26 cellular contexts compared by ENCODE assay signal in the genomic region with DNA sequence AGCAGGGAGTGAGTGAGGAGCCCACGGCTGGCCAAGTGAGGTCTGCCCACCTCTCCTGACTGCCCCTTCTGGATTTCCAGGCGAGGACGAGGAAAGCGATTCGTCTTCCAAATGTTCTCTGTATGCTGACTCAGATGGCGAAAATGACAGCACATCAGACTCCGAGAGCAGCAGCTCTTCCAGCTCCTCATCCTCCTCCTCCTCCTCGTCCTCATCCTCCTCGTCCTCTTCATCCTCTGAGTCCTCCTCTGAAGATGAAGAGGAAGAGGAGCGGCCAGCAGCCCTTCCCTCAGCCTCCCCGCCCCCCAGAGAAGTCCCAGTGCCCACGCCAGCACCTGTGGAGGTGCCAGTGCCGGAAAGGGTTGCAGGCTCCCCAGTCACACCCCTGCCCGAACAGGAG. TPM values are rescaled to one million over a fixed set of nuclear protein-coding genes. Genes with fewer than 3 reads are reported as not detected.
DNase-seq lines count a peak whose midpoint lies in the region; ATAC-seq, FAIRE-seq and TF ChIP-seq lines count a peak whose summit lies in the region.
"Had no signal": no experiment of that assay in that cellular context is flagged by ENCODE, and none has a peak within 500 bp of the region (broad histone marks: within the 10 kb centered on the region; RNA-seq: fewer than 3 reads in every experiment).

No MANE protein-coding gene starts in this region.

- TF ChIP-seq POLR2A in HepG2 (IDR thresholded peaks at IDR 0.05; ENCODE audit: insufficient read depth in 1 of 2, low read depth in 2 of 2, low read length in 2 of 2) = no peak
- no peak for TF ChIP-seq POLR2A in right lobe of liver (IDR thresholded peaks at IDR 0.05)

- intact Hi-C loops in HepG2 (cut with micrococcal nuclease; ENCODE audit: unreplicated experiment) = no loop called here
- intact Hi-C loops in right lobe of liver (cut with DNase I) = no loop called here

- no peaks in the 10 kb centered on the region for H3K27me3 ChIP-seq in HepG2 (ENCODE audit: control insufficient read depth in 1 of 2, insufficient read depth in 2 of 2, low read length in 2 of 2)
- H3K27me3 ChIP-seq in right lobe of liver = no peaks in the 10 kb centered on the region
- no peaks in the 10 kb centered on the region for H3K27me3 ChIP-seq in astrocyte (ENCODE audit: insufficient read depth, low read length)
- H3K27me3 ChIP-seq in MG63 = no peaks in the 10 kb centered on the region
- H3K27me3 ChIP-seq: BE2C; BLaER1 treated with 17β-estradiol and CSF1 and Interleukin-3, amounts not matched to agents 10 nM and 100 nM had no signal

- H3K27ac Mint-ChIP-seq in astrocyte (ENCODE audit: unreplicated experiment) = no peak overlapping the region
- peak overlapping the region; percentile 70 for H3K27ac Mint-ChIP-seq in nephron progenitor cell
- H3K27ac Mint-ChIP-seq: CD4-positive, alpha-beta T cell had no signal

- DNase-seq in HepG2 (ENCODE audit: low spot score) (no peak), right lobe of liver (no peak), astrocyte (ENCODE audit: low read depth) (no peak), nephron progenitor cell (no peak), MG63 (no peak)
- no peak for DNase-seq in activated T-cell treated with anti-CD3 and anti-CD28 coated beads, Interleukin-2, amount 50 U/mL, for 1 hour
- DNase-seq: 8988T; ACHN; AML-193; BE2C; CD4-positive, alpha-beta T cell; CD8-positive, alpha-beta memory T cell; DMS 273 treated with DMSO at 0.1 percent for 48 hours; DMS79; EL; GDM1; GOT3 had no signal

- H3K36me3 ChIP-seq in HepG2 (replicated peaks in 1 of 2; ENCODE audit: control insufficient read depth in 1 of 2, insufficient read depth in 2 of 2, low read length in 2 of 2) (peaks cover 56 to 82% of the 10 kb centered on the region in 2 experiments), right lobe of liver (peaks cover 0 to 87% (median 43%) of the 10 kb centered on the region in 4 donors), astrocyte (ENCODE audit: insufficient read depth, low read length) (peaks cover 42% of the 10 kb centered on the region), MG63 (peaks cover 93% of the 10 kb centered on the region)

- TF ChIP-seq RAD21 in HepG2 (CRISPR knock-in tag; IDR thresholded peaks at IDR 0.05) = no peak

- CTCF ChIA-PET in HepG2 (lab: Yijun Ruan, JAX; ENCODE audit: low intra/inter-chr PET ratio, low total read pairs) = no interaction called here

- POLR2A ChIA-PET in HepG2 (lab: Yijun Ruan, JAX) = interaction anchor here (1.0 kb wide), 1 partner anchor 21 kb away, joined by 3 read pairs; no protein-coding TSS in a partner anchor

- H3K4me3 ChIP-seq in HepG2 (replicated peaks in 1 of 3; ENCODE audit: insufficient read depth in 1 of 3, low read depth in 2 of 3, low read length in 3 of 3) (no peak overlapping the region), right lobe of liver (no peak overlapping the region), astrocyte (ENCODE audit: insufficient read depth, low read depth, low read length) (no peak overlapping the region), MG63 (no peak overlapping the region)
- H3K4me3 ChIP-seq: A549; BLaER1 treated with 17β-estradiol and CSF1 and Interleukin-3, amounts not matched to agents 10 nM and 100 nM; GM12878; HAP-1 had no signal

- H3K4me1 ChIP-seq in HepG2 (ENCODE audit: insufficient read depth, low read length) = no peaks in the 10 kb centered on the region
- no peaks in the 10 kb centered on the region for H3K4me1 ChIP-seq in right lobe of liver
- H3K4me1 ChIP-seq in astrocyte (ENCODE audit: insufficient read depth, low read length) = no peaks in the 10 kb centered on the region
- H3K4me1 ChIP-seq: A549; BE2C; BLaER1 treated with 17β-estradiol and CSF1 and Interleukin-3, amounts not matched to agents 10 nM and 100 nM; HAP-1 had no signal

- H4K20me1 ChIP-seq in HepG2 (ENCODE audit: insufficient read depth, low read length) (no peaks in the 10 kb centered on the region; the same call in 1 of the 2 replicates), astrocyte (ENCODE audit: insufficient read depth, low read length) (peaks cover 26% of the 10 kb centered on the region)

- TF ChIP-seq CTCF in HepG2 (CRISPR knock-in tag; IDR thresholded peaks at IDR 0.05) (no peak), right lobe of liver (IDR thresholded peaks at IDR 0.05) (no peak), astrocyte (IDR thresholded peaks at IDR 0.05; ENCODE audit: insufficient read depth, low read depth, low read length) (no peak), nephron progenitor cell (IDR thresholded peaks at IDR 0.05) (no peak)

- H3K36me3 Mint-ChIP-seq in astrocyte (ENCODE audit: low read depth, unreplicated experiment) (peaks cover 40% of the 10 kb centered on the region), nephron progenitor cell (ENCODE audit: low read depth) (peaks cover 75% of the 10 kb centered on the region)

- BruUV-seq in HepG2 (replicated peaks; lab: Mats Ljungman, UMichigan) = no TSS peak

- no peak for TF ChIP-seq EP300 in HepG2 (IDR thresholded peaks at IDR 0.05; ENCODE audit: low read depth in 2 of 2, low read length in 2 of 2)
- TF ChIP-seq EP300 in HepG2 (CRISPR knock-in tag; IDR thresholded peaks at IDR 0.05; ENCODE audit: borderline replicate concordance) = no peak

- in situ Hi-C loops in HepG2 (cut with HindIII; ENCODE audit: extremely low pct_ligation_motif_present, low pct_unique_long_range_greater_than_20kb) = no loop called here

- H3K79me2 ChIP-seq in HepG2 (ENCODE audit: insufficient read depth, low read length) (no peaks in the 10 kb centered on the region), astrocyte (ENCODE audit: insufficient read depth, low read length) (no peaks in the 10 kb centered on the region)

- FAIRE-seq in HepG2 (lab: Jason Lieb, UNC) = no peak
- FAIRE-seq in astrocyte (lab: Jason Lieb, UNC) = no peak
- FAIRE-seq: A549, D721Med, GM12878, GM18507, H54 had no signal

- H3K27me3 Mint-ChIP-seq in astrocyte (ENCODE audit: low read depth, unreplicated experiment) (no peaks in the 10 kb centered on the region), nephron progenitor cell (ENCODE audit: low read depth, poor library complexity) (peaks cover 2% of the 10 kb centered on the region)
- H3K27me3 Mint-ChIP-seq: CD4-positive, alpha-beta T cell; CD8-positive, alpha-beta memory T cell had no signal

- H3K27ac ChIP-seq in HepG2 (ENCODE audit: extremely low read length, insufficient read depth, low read length) = no peak overlapping the region
- no peak overlapping the region for H3K27ac ChIP-seq in right lobe of liver
- no peak overlapping the region for H3K27ac ChIP-seq in astrocyte (ENCODE audit: low read depth, low read length)
- H3K27ac ChIP-seq: A549; BLaER1 treated with 17β-estradiol and CSF1 and Interleukin-3, amounts not matched to agents 10 nM and 100 nM had no signal

- H3K4me1 Mint-ChIP-seq in astrocyte (ENCODE audit: low read depth, unreplicated experiment) (peaks cover 1% of the 10 kb centered on the region), nephron progenitor cell (no peaks in the 10 kb centered on the region)
- H3K4me1 Mint-ChIP-seq: CD14-positive monocyte had no signal

- H2AFZ ChIP-seq in HepG2 (ENCODE audit: low read length) (no peak overlapping the region), astrocyte (ENCODE audit: low read depth, low read length) (no peak overlapping the region)

- ATAC-seq in HepG2 (no peak), right lobe of liver (no peak), HG02938 (IDR thresholded peaks at IDR 0.05; ENCODE audit: unreplicated experiment) (no peak)
- ATAC-seq: A549, GM12878 had no signal

- H3K9me3 ChIP-seq in HepG2 (ENCODE audit: low read length) (no peaks in the 10 kb centered on the region), right lobe of liver (no peaks in the 10 kb centered on the region), astrocyte (ENCODE audit: insufficient read depth, low read depth, low read length) (no peaks in the 10 kb centered on the region), MG63 (no peaks in the 10 kb centered on the region)
- H3K9me3 ChIP-seq: A549; BE2C; BLaER1 treated with 17β-estradiol and CSF1 and Interleukin-3, amounts not matched to agents 10 nM and 100 nM; HAP-1 had no signal

- H3K4me2 ChIP-seq in HepG2 (ENCODE audit: low read depth, low read length) (no peak overlapping the region), astrocyte (ENCODE audit: low read length) (no peak overlapping the region)
- H3K4me2 ChIP-seq: A549; BLaER1 treated with 17β-estradiol and CSF1 and Interleukin-3, amounts not matched to agents 10 nM and 100 nM had no signal

- 97% methylated on average over 14 of the region's 14 CpGs for WGBS in HepG2 (ENCODE audit: low lambda C conversion rate)
- WGBS in right lobe of liver (ENCODE audit: insufficient coverage, low coverage, low lambda C conversion rate, missing lambda C conversion rate) = 95% methylated on average over 4 of the region's 14 CpGs

- no peak overlapping the region for H3K9ac ChIP-seq in HepG2 (ENCODE audit: insufficient read depth, low read depth, low read length)
- no peak overlapping the region for H3K9ac ChIP-seq in astrocyte (ENCODE audit: low read length)
- H3K9ac ChIP-seq: BLaER1 treated with 17β-estradiol and CSF1 and Interleukin-3, amounts not matched to agents 10 nM and 100 nM had no signal

- H3K9me3 Mint-ChIP-seq in astrocyte (ENCODE audit: unreplicated experiment) (peaks cover 4% of the 10 kb centered on the region), nephron progenitor cell (no peaks in the 10 kb centered on the region)
- H3K9me3 Mint-ChIP-seq: CD4-positive, alpha-beta T cell; CD8-positive, alpha-beta memory T cell had no signal

- H3K4me3 Mint-ChIP-seq in astrocyte (ENCODE audit: unreplicated experiment) = peak overlapping the region; percentile 40
- no peak overlapping the region for H3K4me3 Mint-ChIP-seq in nephron progenitor cell
- H3K4me3 Mint-ChIP-seq: CD14-positive monocyte; CD4-positive, alpha-beta T cell; CD8-positive, alpha-beta memory T cell had no signal

RNA-seq across cellular contexts. Expression of gene HSD3B7, which starts 13.7 kb away (rescaled TPM):
- 58.8 and 69.7 TPM in 2 replicates for total RNA-seq in HepG2 (2016; rRNA removed; fragmentation: Illumina TruSeq; extraction: Trizol)
- 12.1 and 14.2 TPM in 2 replicates for total RNA-seq in HepG2 (2016; cell fraction: cytosol; rRNA removed; fragmentation: Illumina TruSeq; extraction: Trizol; ENCODE audit: low read depth)
- 53.9 and 70.3 TPM in 2 replicates for total RNA-seq in HepG2 (2016; cell fraction: insoluble cytoplasmic fraction; rRNA removed; fragmentation: Illumina TruSeq; extraction: Trizol)
- total RNA-seq in HepG2 (2016; cell fraction: membrane; rRNA removed; fragmentation: Illumina TruSeq; extraction: Trizol) = 26.6 and 27.7 TPM in 2 replicates
- total RNA-seq in HepG2 (2016; cell fraction: nucleus; rRNA removed; fragmentation: Illumina TruSeq; extraction: Trizol) = 36.3 and 39.5 TPM in 2 replicates
- polyA plus RNA-seq in HepG2 (2011; rRNA removed) = 32.9 and 40.9 TPM in 2 replicates
- 29.8 and 45.1 TPM in 2 replicates for polyA plus RNA-seq in HepG2 (2011; cell fraction: cytosol; rRNA removed)
- polyA plus RNA-seq in HepG2 (2011; cell fraction: nucleus; rRNA removed) = 63.4 and 68.4 TPM in 2 replicates
- 14.8 and 17.8 TPM in 2 replicates for polyA plus RNA-seq in HepG2 (2012)
- 10.6 and 11.9 TPM in 2 replicates for polyA plus RNA-seq in HepG2 (2016; cell fraction: cytosol; fragmentation: Illumina TruSeq; extraction: Trizol; ENCODE audit: low read depth)
- polyA plus RNA-seq in HepG2 (2016; cell fraction: insoluble cytoplasmic fraction; fragmentation: Illumina TruSeq; extraction: Trizol; ENCODE audit: low read depth) = 43.4 and 50.5 TPM in 2 replicates
- 18.0 and 19.2 TPM in 2 replicates for polyA plus RNA-seq in HepG2 (2016; cell fraction: membrane; fragmentation: Illumina TruSeq; extraction: Trizol; ENCODE audit: low read depth)
- polyA plus RNA-seq in HepG2 (2016; cell fraction: nucleus; fragmentation: Illumina TruSeq; extraction: Trizol; ENCODE audit: insufficient read depth, low read depth) = 69.7 and 71.0 TPM in 2 replicates
- polyA minus RNA-seq in HepG2 (2011; rRNA and poly(A)+ RNA removed; ENCODE audit: low replicate concordance) = 11.6 and 56.6 TPM in 2 replicates
- polyA minus RNA-seq in HepG2 (2011; cell fraction: cytosol; rRNA and poly(A)+ RNA removed) = 19.8 and 20.1 TPM in 2 replicates
- 5.0 and 5.8 TPM in 2 replicates for polyA minus RNA-seq in HepG2 (2011; cell fraction: nucleus; rRNA and poly(A)+ RNA removed)
- total RNA-seq in right lobe of liver = 100 to 1,000 TPM in 3 of 6 experiments, 10 to 100 TPM in 3; 54.6 to 219 (median 86.9) TPM
- 8.3 and 9.0 TPM in 2 replicates for total RNA-seq in astrocyte
- 2.1 and 5.0 TPM in 2 replicates for total RNA-seq in MG63 (2014; rRNA removed; shearing (Covaris generic); ENCODE audit: low replicate concordance)
- polyA plus RNA-seq: CD8-positive, alpha-beta memory T cell had no signal

RNA-seq across cellular contexts. Expression of gene SETD1A, which starts 13.7 kb away (rescaled TPM):
- total RNA-seq in HepG2 (2016; rRNA removed; fragmentation: Illumina TruSeq; extraction: Trizol) (3.6 and 5.6 TPM in 2 replicates), right lobe of liver (1 to 10 TPM; 3.7 to 7.4 (median 6.9) TPM), astrocyte (15.4 and 18.7 TPM in 2 replicates)
- total RNA-seq in HepG2 (2016; cell fraction: cytosol; rRNA removed; fragmentation: Illumina TruSeq; extraction: Trizol; ENCODE audit: low read depth) = 7.1 and 10.5 TPM in 2 replicates
- 3.1 and 5.4 TPM in 2 replicates for total RNA-seq in HepG2 (2016; cell fraction: insoluble cytoplasmic fraction; rRNA removed; fragmentation: Illumina TruSeq; extraction: Trizol)
- 4.3 and 6.1 TPM in 2 replicates for total RNA-seq in HepG2 (2016; cell fraction: membrane; rRNA removed; fragmentation: Illumina TruSeq; extraction: Trizol)
- 6.3 and 8.6 TPM in 2 replicates for total RNA-seq in HepG2 (2016; cell fraction: nucleus; rRNA removed; fragmentation: Illumina TruSeq; extraction: Trizol)
- polyA plus RNA-seq in HepG2 (2011; rRNA removed) = 3.2 and 3.8 TPM in 2 replicates
- 1.6 and 2.0 TPM in 2 replicates for polyA plus RNA-seq in HepG2 (2011; cell fraction: cytosol; rRNA removed)
- polyA plus RNA-seq in HepG2 (2011; cell fraction: nucleus; rRNA removed) = 23.9 and 35.1 TPM in 2 replicates
- 15.4 and 28.2 TPM in 2 replicates for polyA plus RNA-seq in HepG2 (2012)
- 0.57 and 1.4 TPM in 2 replicates for polyA plus RNA-seq in HepG2 (2016; cell fraction: cytosol; fragmentation: Illumina TruSeq; extraction: Trizol; ENCODE audit: low read depth)
- 10.9 and 15.4 TPM in 2 replicates for polyA plus RNA-seq in HepG2 (2016; cell fraction: insoluble cytoplasmic fraction; fragmentation: Illumina TruSeq; extraction: Trizol; ENCODE audit: low read depth)
- 2.9 and 3.9 TPM in 2 replicates for polyA plus RNA-seq in HepG2 (2016; cell fraction: membrane; fragmentation: Illumina TruSeq; extraction: Trizol; ENCODE audit: low read depth)
- polyA plus RNA-seq in HepG2 (2016; cell fraction: nucleus; fragmentation: Illumina TruSeq; extraction: Trizol; ENCODE audit: insufficient read depth, low read depth) = 43.7 and 55.5 TPM in 2 replicates
- 5.5 and 8.7 TPM in 2 replicates for polyA minus RNA-seq in HepG2 (2011; rRNA and poly(A)+ RNA removed; ENCODE audit: low replicate concordance)
- polyA minus RNA-seq in HepG2 (2011; cell fraction: cytosol; rRNA and poly(A)+ RNA removed) = 2.8 and 3.1 TPM in 2 replicates
- 7.0 and 11.2 TPM in 2 replicates for polyA minus RNA-seq in HepG2 (2011; cell fraction: nucleus; rRNA and poly(A)+ RNA removed)
- 0.17 and 0.76 TPM in 2 replicates for total RNA-seq in MG63 (2014; rRNA removed; shearing (Covaris generic); ENCODE audit: low replicate concordance)

RNA-seq across cellular contexts. Expression of gene ORAI3, which starts 22.4 kb away (rescaled TPM):
- total RNA-seq in HepG2 (2016; rRNA removed; fragmentation: Illumina TruSeq; extraction: Trizol) (6.3 and 11.4 TPM in 2 replicates), right lobe of liver (10 to 100 TPM; 27.7 to 56.6 (median 31.6) TPM), astrocyte (21.1 and 22.6 TPM in 2 replicates)
- total RNA-seq in HepG2 (2016; cell fraction: cytosol; rRNA removed; fragmentation: Illumina TruSeq; extraction: Trizol; ENCODE audit: low read depth) = 3.1 and 3.3 TPM in 2 replicates
- 6.8 and 11.0 TPM in 2 replicates for total RNA-seq in HepG2 (2016; cell fraction: insoluble cytoplasmic fraction; rRNA removed; fragmentation: Illumina TruSeq; extraction: Trizol)
- total RNA-seq in HepG2 (2016; cell fraction: membrane; rRNA removed; fragmentation: Illumina TruSeq; extraction: Trizol) = 6.6 and 6.9 TPM in 2 replicates
- 9.5 and 9.8 TPM in 2 replicates for total RNA-seq in HepG2 (2016; cell fraction: nucleus; rRNA removed; fragmentation: Illumina TruSeq; extraction: Trizol)
- polyA plus RNA-seq in HepG2 (2011; rRNA removed) = 32.0 and 41.3 TPM in 2 replicates
- 40.6 and 43.1 TPM in 2 replicates for polyA plus RNA-seq in HepG2 (2011; cell fraction: cytosol; rRNA removed)
- polyA plus RNA-seq in HepG2 (2011; cell fraction: nucleus; rRNA removed) = 24.2 and 26.2 TPM in 2 replicates
- 8.4 and 8.8 TPM in 2 replicates for polyA plus RNA-seq in HepG2 (2012)
- 2.0 and 3.1 TPM in 2 replicates for polyA plus RNA-seq in HepG2 (2016; cell fraction: cytosol; fragmentation: Illumina TruSeq; extraction: Trizol; ENCODE audit: low read depth)
- polyA plus RNA-seq in HepG2 (2016; cell fraction: insoluble cytoplasmic fraction; fragmentation: Illumina TruSeq; extraction: Trizol; ENCODE audit: low read depth) = 6.2 and 7.6 TPM in 2 replicates
- polyA plus RNA-seq in HepG2 (2016; cell fraction: membrane; fragmentation: Illumina TruSeq; extraction: Trizol; ENCODE audit: low read depth) = 4.8 and 5.1 TPM in 2 replicates
- 14.8 and 15.7 TPM in 2 replicates for polyA plus RNA-seq in HepG2 (2016; cell fraction: nucleus; fragmentation: Illumina TruSeq; extraction: Trizol; ENCODE audit: insufficient read depth, low read depth)
- polyA minus RNA-seq in HepG2 (2011; rRNA and poly(A)+ RNA removed; ENCODE audit: low replicate concordance) = 9.3 and 112 TPM in 2 replicates
- 19.9 and 21.3 TPM in 2 replicates for polyA minus RNA-seq in HepG2 (2011; cell fraction: cytosol; rRNA and poly(A)+ RNA removed)
- polyA minus RNA-seq in HepG2 (2011; cell fraction: nucleus; rRNA and poly(A)+ RNA removed) = 9.7 and 16.2 TPM in 2 replicates
- total RNA-seq in MG63 (2014; rRNA removed; shearing (Covaris generic); ENCODE audit: low replicate concordance) = 4.1 and 4.2 TPM in 2 replicates

RNA-seq across cellular contexts. Expression of gene STX1B, which starts 39.1 kb away (rescaled TPM):
- total RNA-seq in HepG2 (2016; rRNA removed; fragmentation: Illumina TruSeq; extraction: Trizol) (1.7 and 3.0 TPM in 2 replicates), right lobe of liver (1 to 10 TPM in 4 of 6 experiments, under 1 TPM in 2; 0.61 to 4.5 (median 2.6) TPM), astrocyte (10.7 and 11.0 TPM in 2 replicates)
- total RNA-seq in HepG2 (2016; cell fraction: cytosol; rRNA removed; fragmentation: Illumina TruSeq; extraction: Trizol; ENCODE audit: low read depth) = 3.7 and 5.0 TPM in 2 replicates
- total RNA-seq in HepG2 (2016; cell fraction: insoluble cytoplasmic fraction; rRNA removed; fragmentation: Illumina TruSeq; extraction: Trizol) = 1.00 and 4.0 TPM in 2 replicates
- 3.5 TPM in 2 replicates for total RNA-seq in HepG2 (2016; cell fraction: membrane; rRNA removed; fragmentation: Illumina TruSeq; extraction: Trizol)
- 3.8 and 7.5 TPM in 2 replicates for total RNA-seq in HepG2 (2016; cell fraction: nucleus; rRNA removed; fragmentation: Illumina TruSeq; extraction: Trizol)
- polyA plus RNA-seq in HepG2 (2011; rRNA removed) = 1.3 and 2.1 TPM in 2 replicates
- polyA plus RNA-seq in HepG2 (2011; cell fraction: cytosol; rRNA removed) = 0.55 and 0.67 TPM in 2 replicates
- 9.0 and 9.4 TPM in 2 replicates for polyA plus RNA-seq in HepG2 (2011; cell fraction: nucleus; rRNA removed)
- polyA plus RNA-seq in HepG2 (2012) = 1.1 and 1.5 TPM in 2 replicates
- polyA plus RNA-seq in HepG2 (2016; cell fraction: cytosol; fragmentation: Illumina TruSeq; extraction: Trizol; ENCODE audit: low read depth) = 2.1 and 2.2 TPM in 2 replicates
- polyA plus RNA-seq in HepG2 (2016; cell fraction: insoluble cytoplasmic fraction; fragmentation: Illumina TruSeq; extraction: Trizol; ENCODE audit: low read depth) = 0.69 and 0.76 TPM in 2 replicates
- 1.4 and 1.9 TPM in 2 replicates for polyA plus RNA-seq in HepG2 (2016; cell fraction: membrane; fragmentation: Illumina TruSeq; extraction: Trizol; ENCODE audit: low read depth)
- polyA plus RNA-seq in HepG2 (2016; cell fraction: nucleus; fragmentation: Illumina TruSeq; extraction: Trizol; ENCODE audit: insufficient read depth, low read depth) = 10.6 and 11.3 TPM in 2 replicates
- 2.6 and 7.4 TPM in 2 replicates for polyA minus RNA-seq in HepG2 (2011; rRNA and poly(A)+ RNA removed; ENCODE audit: low replicate concordance)
- 0.26 and 0.69 TPM in 2 replicates for polyA minus RNA-seq in HepG2 (2011; cell fraction: cytosol; rRNA and poly(A)+ RNA removed)
- polyA minus RNA-seq in HepG2 (2011; cell fraction: nucleus; rRNA and poly(A)+ RNA removed) = 9.0 and 11.2 TPM in 2 replicates
- not detected in 2 replicates for total RNA-seq in MG63 (2014; rRNA removed; shearing (Covaris generic); ENCODE audit: low replicate concordance)
- polyA plus RNA-seq: CD14-positive monocyte had no signal

RNA-seq across cellular contexts. Expression of gene FBXL19, which starts 47.9 kb away (rescaled TPM):
- total RNA-seq in HepG2 (2016; rRNA removed; fragmentation: Illumina TruSeq; extraction: Trizol) (7.4 and 13.7 TPM in 2 replicates), right lobe of liver (1 to 10 TPM; 2.8 to 8.0 (median 3.4) TPM), astrocyte (42.3 and 42.5 TPM in 2 replicates)
- total RNA-seq in HepG2 (2016; cell fraction: cytosol; rRNA removed; fragmentation: Illumina TruSeq; extraction: Trizol; ENCODE audit: low read depth) = 0.88 and 1.0 TPM in 2 replicates
- 7.5 and 14.8 TPM in 2 replicates for total RNA-seq in HepG2 (2016; cell fraction: insoluble cytoplasmic fraction; rRNA removed; fragmentation: Illumina TruSeq; extraction: Trizol)
- 3.5 and 3.7 TPM in 2 replicates for total RNA-seq in HepG2 (2016; cell fraction: membrane; rRNA removed; fragmentation: Illumina TruSeq; extraction: Trizol)
- total RNA-seq in HepG2 (2016; cell fraction: nucleus; rRNA removed; fragmentation: Illumina TruSeq; extraction: Trizol) = 7.2 and 8.5 TPM in 2 replicates
- polyA plus RNA-seq in HepG2 (2011; rRNA removed) = 6.0 and 10.1 TPM in 2 replicates
- polyA plus RNA-seq in HepG2 (2011; cell fraction: cytosol; rRNA removed) = 4.8 and 8.3 TPM in 2 replicates
- polyA plus RNA-seq in HepG2 (2011; cell fraction: nucleus; rRNA removed) = 32.6 and 42.1 TPM in 2 replicates
- 6.0 and 7.5 TPM in 2 replicates for polyA plus RNA-seq in HepG2 (2012)
- polyA plus RNA-seq in HepG2 (2016; cell fraction: cytosol; fragmentation: Illumina TruSeq; extraction: Trizol; ENCODE audit: low read depth) = 0.59 and 0.62 TPM in 2 replicates
- polyA plus RNA-seq in HepG2 (2016; cell fraction: insoluble cytoplasmic fraction; fragmentation: Illumina TruSeq; extraction: Trizol; ENCODE audit: low read depth) = 8.3 and 8.7 TPM in 2 replicates
- 2.0 and 2.5 TPM in 2 replicates for polyA plus RNA-seq in HepG2 (2016; cell fraction: membrane; fragmentation: Illumina TruSeq; extraction: Trizol; ENCODE audit: low read depth)
- polyA plus RNA-seq in HepG2 (2016; cell fraction: nucleus; fragmentation: Illumina TruSeq; extraction: Trizol; ENCODE audit: insufficient read depth, low read depth) = 18.4 and 19.3 TPM in 2 replicates
- 9.2 and 19.5 TPM in 2 replicates for polyA minus RNA-seq in HepG2 (2011; rRNA and poly(A)+ RNA removed; ENCODE audit: low replicate concordance)
- polyA minus RNA-seq in HepG2 (2011; cell fraction: cytosol; rRNA and poly(A)+ RNA removed) = 8.9 and 9.6 TPM in 2 replicates
- polyA minus RNA-seq in HepG2 (2011; cell fraction: nucleus; rRNA and poly(A)+ RNA removed) = 6.3 and 7.0 TPM in 2 replicates
- total RNA-seq in MG63 (2014; rRNA removed; shearing (Covaris generic); ENCODE audit: low replicate concordance) = 19.5 and 31.2 TPM in 2 replicates
